In genomic region chr1:183780159-183780558, GRCh38 we compare ENCODE assay signal across 12 cellular contexts.
"Had no signal": no experiment of that assay in that cellular context is flagged by ENCODE, and none has a peak within 500 bp of the region (broad histone marks: within the 10 kb centered on the region; RNA-seq: fewer than 3 reads in every experiment).

No MANE protein-coding gene starts in this region.

- H3K4me3 ChIP-seq: upper lobe of right lung had no signal

- H3K36me3 ChIP-seq: upper lobe of right lung had no signal

- H3K9me3 ChIP-seq: upper lobe of right lung had no signal

- DNase-seq: activated CD4-positive, alpha-beta memory T cell treated with anti-CD3 and anti-CD28 coated beads, Interleukin-2, amount 10 ng/mL, durations not matched to agents 7 days and 5 days; activated CD4-positive, alpha-beta T cell treated with anti-CD3 and anti-CD28 coated beads for 48 hours; activated CD8-positive, alpha-beta memory T cell treated with anti-CD3 and anti-CD28 coated beads, Interleukin-2, amount 10 ng/mL, durations not matched to agents 7 days and 5 days; effector CD4-positive, alpha-beta T cell; nephron progenitor cell; nucleus accumbens; retina; stimulated activated CD4-positive, alpha-beta T cell treated with anti-CD3 and anti-CD28 coated beads, Interleukin-12 subunit alpha, Interleukin-12 subunit beta, amount 100 ng/mL, for 4 hours; stimulated activated CD4-positive, alpha-beta T cell treated with anti-CD3 and anti-CD28 coated beads, Interleukin-1b, Interleukin-23, amount 100 ng/mL, for 48 hours; stimulated activated CD8-positive, alpha-beta memory T cell treated with anti-CD3 and anti-CD28 coated beads, Interleukin-4, amount 100 ng/mL, for 48 hours; stimulated activated naive CD4-positive, alpha-beta T cell; upper lobe of right lung had no signal

- H3K4me1 ChIP-seq: upper lobe of right lung had no signal

- H3K27ac ChIP-seq: upper lobe of right lung had no signal

- H3K27me3 ChIP-seq: upper lobe of right lung had no signal
